Comparison of ENCODE assay signal across 16 cellular contexts in genomic region chr1:4515727-4516289, GRCh38.
A peak's percentile ranks its signal among the peaks of the same experiment; 100 is the strongest.
DNase-seq lines count a peak whose midpoint lies in the region; ATAC-seq and TF ChIP-seq lines count a peak whose summit lies in the region.
"Had no signal": no experiment of that assay in that cellular context is flagged by ENCODE, and none has a peak within 500 bp of the region (broad histone marks: within the 10 kb centered on the region; RNA-seq: fewer than 3 reads in every experiment).

No MANE protein-coding gene starts in this region.

- no peak overlapping the region for H3K27ac Mint-ChIP-seq in natural killer cell treated with Interleukin-12 subunit alpha and Interleukin-12 subunit beta and Interleukin-15 and Interleukin-18, amount 100 ng/mL, for 72 hours
- H3K27ac Mint-ChIP-seq: CD4-positive, CD25-positive, alpha-beta regulatory T cell; HFFc6 had no signal

- H3K36me3 Mint-ChIP-seq in natural killer cell treated with Interleukin-12 subunit alpha and Interleukin-12 subunit beta and Interleukin-15 and Interleukin-18, amount 100 ng/mL, for 72 hours: no peaks in the 10 kb centered on the region
- H3K36me3 Mint-ChIP-seq: CD4-positive, CD25-positive, alpha-beta regulatory T cell had no signal

- no peak overlapping the region for H3K9ac ChIP-seq in neuronal stem cell (ENCODE audit: low read depth, low read length, poor library complexity)
- H3K9ac ChIP-seq: BLaER1 treated with 17β-estradiol and CSF1 and Interleukin-3, amounts not matched to agents 10 nM and 100 nM had no signal

- peak overlapping the region; percentile 45 for H3K18ac ChIP-seq in neuronal stem cell (ENCODE audit: low read length)

- TF ChIP-seq CTCF in coronary artery (IDR thresholded peaks at IDR 0.05): no peak

- no peak overlapping the region for H3K14ac ChIP-seq in neuronal stem cell (ENCODE audit: low read length)

- H2AK5ac ChIP-seq in neuronal stem cell (ENCODE audit: low read depth, low read length): no peak overlapping the region

- no peaks in the 10 kb centered on the region for H3K9me3 ChIP-seq in neuronal stem cell (replicated peaks in 1 of 2; ENCODE audit: control insufficient read depth in 2 of 2, insufficient read depth in 1 of 2, low read depth in 1 of 2, low read length in 2 of 2)
- H3K9me3 ChIP-seq: BLaER1 treated with 17β-estradiol and CSF1 and Interleukin-3, amounts not matched to agents 10 nM and 100 nM had no signal

- intact Hi-C loops in left ventricle myocardium superior (cut with micrococcal nuclease): no loop called here
- intact Hi-C loops in cardiac septum (cut with DNase I): no loop called here

- no peak overlapping the region for H2BK120ac ChIP-seq in neuronal stem cell (ENCODE audit: low read depth, low read length)

- no peak overlapping the region for H3K4me2 ChIP-seq in neuronal stem cell (ENCODE audit: insufficient read depth, low read length, poor library complexity, severe bottlenecking)
- H3K4me2 ChIP-seq: BLaER1 treated with 17β-estradiol and CSF1 and Interleukin-3, amounts not matched to agents 10 nM and 100 nM had no signal

- WGBS in neuronal stem cell (ENCODE audit: extremely low coverage in 2 of 2, insufficient read length in 2 of 2, insufficient replicate concordance in 1 of 2), 2 donors: no CpG with 5 or more reads among the region's 15 CpGs

- H3K4me1 Mint-ChIP-seq in natural killer cell treated with Interleukin-12 subunit alpha and Interleukin-12 subunit beta and Interleukin-15 and Interleukin-18, amount 100 ng/mL, for 72 hours (ENCODE audit: low read depth in 2 of 2): no peaks in the 10 kb centered on the region

- no peak overlapping the region for H2BK5ac ChIP-seq in neuronal stem cell (ENCODE audit: low read length)

- no peak overlapping the region for H3K4me3 ChIP-seq in coronary artery
- no peak overlapping the region for H3K4me3 ChIP-seq in neuronal stem cell (ENCODE audit: low read length in 2 of 2)
- H3K4me3 ChIP-seq: BLaER1 treated with 17β-estradiol and CSF1 and Interleukin-3, amounts not matched to agents 10 nM and 100 nM had no signal

- no peak overlapping the region for H2AFZ ChIP-seq in neuronal stem cell (ENCODE audit: low read length)

- H4K91ac ChIP-seq in neuronal stem cell (ENCODE audit: low read depth, low read length, poor library complexity): no peak overlapping the region

- H3K79me1 ChIP-seq in neuronal stem cell (ENCODE audit: low read depth, low read length): no peaks in the 10 kb centered on the region

- H3K23ac ChIP-seq in neuronal stem cell (ENCODE audit: low read depth, low read length, poor library complexity): no peak overlapping the region

- H3K27me3 Mint-ChIP-seq in natural killer cell treated with Interleukin-12 subunit alpha and Interleukin-12 subunit beta and Interleukin-15 and Interleukin-18, amount 100 ng/mL, for 72 hours: peaks cover 11 to 32% of the 10 kb centered on the region in 2 donors

- H3K36me3 ChIP-seq in neuronal stem cell (replicated peaks in 1 of 2; ENCODE audit: control insufficient read depth in 2 of 2, insufficient read depth in 2 of 2, low read length in 2 of 2): no peaks in the 10 kb centered on the region
- H3K36me3 ChIP-seq: BLaER1 treated with 17β-estradiol and CSF1 and Interleukin-3, amounts not matched to agents 10 nM and 100 nM had no signal

- no peak overlapping the region for H3K4me3 Mint-ChIP-seq in natural killer cell treated with Interleukin-12 subunit alpha and Interleukin-12 subunit beta and Interleukin-15 and Interleukin-18, amount 100 ng/mL, for 72 hours
- H3K4me3 Mint-ChIP-seq: CD4-positive, CD25-positive, alpha-beta regulatory T cell; HFFc6 had no signal

- no peaks in the 10 kb centered on the region for H3K9me3 Mint-ChIP-seq in natural killer cell treated with Interleukin-12 subunit alpha and Interleukin-12 subunit beta and Interleukin-15 and Interleukin-18, amount 100 ng/mL, for 72 hours

- H2BK12ac ChIP-seq in neuronal stem cell (ENCODE audit: low read length): no peak overlapping the region

- H4K8ac ChIP-seq in neuronal stem cell (ENCODE audit: low read depth, low read length): no peak overlapping the region

- peaks cover 0 to 4% of the 10 kb centered on the region in 2 donors for H3K4me1 ChIP-seq in neuronal stem cell (ENCODE audit: control insufficient read depth in 2 of 2, insufficient read depth in 1 of 2, low read depth in 1 of 2, low read length in 2 of 2)

- ATAC-seq in left ventricle myocardium superior: peak; percentile 31
- ATAC-seq in natural killer cell treated with Interleukin-12 subunit alpha and Interleukin-12 subunit beta and Interleukin-15 and Interleukin-18, amount 100 ng/mL, for 72 hours: no peak

- H3K27ac ChIP-seq in coronary artery (no peak overlapping the region), neuronal stem cell (replicated peaks; ENCODE audit: low read length) (no peak overlapping the region)
- H3K27ac ChIP-seq: BLaER1 treated with 17β-estradiol and CSF1 and Interleukin-3, amounts not matched to agents 10 nM and 100 nM; HL-60 had no signal

- H3K27me3 ChIP-seq in neuronal stem cell (ENCODE audit: control insufficient read depth in 3 of 3, insufficient read depth in 3 of 3, low read depth in 1 of 3, low read length in 3 of 3): no peaks in the 10 kb centered on the region

- no peak overlapping the region for H3K4ac ChIP-seq in neuronal stem cell (ENCODE audit: low read length)

- no peak overlapping the region for H2BK15ac ChIP-seq in neuronal stem cell (ENCODE audit: low read length)

- DNase-seq in left ventricle myocardium superior (no peak), cardiac septum (ENCODE audit: low spot score) (no peak), coronary artery (ENCODE audit: low spot score) (peak; percentile 55), neuronal stem cell (ENCODE audit: low spot score) (no peak), NCI-H69 (lab: John Stamatoyannopoulos, UW) (no peak), NCI-H526 (lab: John Stamatoyannopoulos, UW) (no peak)
- DNase-seq in natural killer cell treated with Interleukin-12 subunit alpha and Interleukin-12 subunit beta and Interleukin-15 and Interleukin-18, amount 100 ng/mL, for 72 hours (ENCODE audit: low spot score): no peak
- DNase-seq: ACHN; CD4-positive, CD25-positive, alpha-beta regulatory T cell; DMS53; GF-D8; HCEC 1CT; HFFc6; IMR-90 had no signal
